18 cellular contexts compared by ENCODE assay signal in the genomic region with DNA sequence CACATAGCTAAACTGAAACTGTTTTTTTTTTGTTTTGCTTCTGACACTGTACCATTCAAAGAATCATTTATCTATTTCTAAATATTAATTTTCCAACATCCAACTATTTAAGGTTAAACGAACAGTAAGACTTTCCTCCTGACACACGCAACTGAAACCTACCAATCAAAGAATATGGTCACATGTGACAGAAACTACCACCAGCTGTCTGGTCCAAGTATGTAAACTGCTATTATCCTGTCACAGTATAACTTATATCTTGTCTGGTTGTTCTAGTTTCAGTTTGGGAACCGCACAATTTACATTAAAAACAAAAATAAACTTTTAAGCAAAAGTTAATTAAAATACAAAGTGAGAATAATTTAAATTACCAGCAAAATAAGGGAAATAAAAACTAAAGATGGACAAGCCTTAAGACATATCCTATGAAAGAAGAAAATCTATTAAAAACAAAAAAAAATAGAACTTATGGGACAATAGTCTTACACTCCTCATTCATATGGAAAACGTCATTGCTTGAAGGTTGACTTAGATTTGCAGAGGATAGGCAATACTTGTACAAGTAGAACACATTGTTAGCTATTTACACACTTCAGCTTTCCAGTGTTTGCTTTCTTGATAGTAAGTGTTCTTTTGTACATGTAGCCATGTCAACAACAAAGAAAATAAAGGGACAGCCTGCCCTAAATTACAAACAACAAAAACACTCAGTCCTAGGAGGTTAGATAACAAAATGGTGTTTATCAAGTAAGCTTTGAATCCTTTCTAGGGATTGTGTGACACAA. TPM values are rescaled to one million over a fixed set of nuclear protein-coding genes. Genes with fewer than 3 reads are reported as not detected.
A peak's percentile ranks its signal among the peaks of the same experiment; 100 is the strongest.
DNase-seq lines count a peak whose midpoint lies in the region; ATAC-seq, FAIRE-seq and TF ChIP-seq lines count a peak whose summit lies in the region.
"Had no signal": no experiment of that assay in that cellular context is flagged by ENCODE, and none has a peak within 500 bp of the region (broad histone marks: within the 10 kb centered on the region; RNA-seq: fewer than 3 reads in every experiment).

No MANE protein-coding gene starts in this region.

- ATAC-seq in HG02623 (IDR thresholded peaks at IDR 0.05; ENCODE audit: unreplicated experiment): peak; percentile 57
- ATAC-seq in activated naive CD8-positive, alpha-beta T cell treated with anti-CD3 and anti-CD28 coated beads, Interleukin-2, amount 50 U/mL, for 24 hours: no peak
- ATAC-seq: heart left ventricle; natural killer cell treated with Interleukin-12 subunit alpha and Interleukin-12 subunit beta and Interleukin-15 and Interleukin-18, amount 100 ng/mL, for 72 hours; right cardiac atrium had no signal

- H3K27me3 Mint-ChIP-seq in activated naive CD8-positive, alpha-beta T cell treated with anti-CD3 and anti-CD28 coated beads, Interleukin-2, amount 50 U/mL, for 24 hours: no peaks in the 10 kb centered on the region
- H3K27me3 Mint-ChIP-seq: activated naive CD4-positive, alpha-beta T cell treated with anti-CD3 and anti-CD28 coated beads, Interleukin-2, amount 50 U/mL, for 24 hours; B cell; natural killer cell treated with Interleukin-12 subunit alpha and Interleukin-12 subunit beta and Interleukin-15 and Interleukin-18, amount 100 ng/mL, for 72 hours had no signal

- no peak for TF ChIP-seq CTCF in fibroblast of villous mesenchyme (IDR thresholded peaks at IDR 0.05; ENCODE audit: insufficient read depth, low read depth, low read length)
- TF ChIP-seq CTCF in right atrium auricular region (IDR thresholded peaks at IDR 0.05): no peak

- H3K4me3 ChIP-seq in fibroblast of villous mesenchyme (ENCODE audit: low read depth, low read length): peak overlapping the region; percentile 18
- H3K4me3 ChIP-seq in right atrium auricular region: no peak overlapping the region
- H3K4me3 ChIP-seq: heart left ventricle, SJSA1, stomach had no signal

- FAIRE-seq in GM18507 (lab: Jason Lieb, UNC): peak; percentile 80

- H3K4me1 Mint-ChIP-seq in activated naive CD8-positive, alpha-beta T cell treated with anti-CD3 and anti-CD28 coated beads, Interleukin-2, amount 50 U/mL, for 24 hours: no peaks in the 10 kb centered on the region
- H3K4me1 Mint-ChIP-seq: activated naive CD4-positive, alpha-beta T cell treated with anti-CD3 and anti-CD28 coated beads, Interleukin-2, amount 50 U/mL, for 24 hours; B cell had no signal

- no peaks in the 10 kb centered on the region for H3K9me3 Mint-ChIP-seq in activated naive CD8-positive, alpha-beta T cell treated with anti-CD3 and anti-CD28 coated beads, Interleukin-2, amount 50 U/mL, for 24 hours
- H3K9me3 Mint-ChIP-seq: activated naive CD4-positive, alpha-beta T cell treated with anti-CD3 and anti-CD28 coated beads, Interleukin-2, amount 50 U/mL, for 24 hours; natural killer cell treated with Interleukin-12 subunit alpha and Interleukin-12 subunit beta and Interleukin-15 and Interleukin-18, amount 100 ng/mL, for 72 hours had no signal

- DNase-seq in GM18507 (ENCODE audit: extremely low spot score, insufficient read length, low read depth) (no peak), NCI-H2081 (lab: John Stamatoyannopoulos, UW) (peak; percentile 3 to 28), fibroblast of villous mesenchyme (ENCODE audit: low read depth) (peak; percentile 49), activated T-cell treated with anti-CD3 and anti-CD28 coated beads for 4 hours (no peak), right atrium auricular region (ENCODE audit: low spot score) (no peak), pons (ENCODE audit: low spot score) (no peak)
- no peak for DNase-seq in activated naive CD8-positive, alpha-beta T cell treated with anti-CD3 and anti-CD28 coated beads, Interleukin-2, amount 50 U/mL, for 24 hours
- DNase-seq: DND-41, heart left ventricle, right cardiac atrium, stomach had no signal

- H3K36me3 ChIP-seq in right atrium auricular region: no peaks in the 10 kb centered on the region
- H3K36me3 ChIP-seq: heart left ventricle, SJSA1, stomach had no signal

- H3K27ac ChIP-seq in right atrium auricular region: no peak overlapping the region
- H3K27ac ChIP-seq: heart left ventricle, SJSA1, stomach had no signal

- no peak overlapping the region for H3K4me3 Mint-ChIP-seq in activated naive CD8-positive, alpha-beta T cell treated with anti-CD3 and anti-CD28 coated beads, Interleukin-2, amount 50 U/mL, for 24 hours
- H3K4me3 Mint-ChIP-seq: activated naive CD4-positive, alpha-beta T cell treated with anti-CD3 and anti-CD28 coated beads, Interleukin-2, amount 50 U/mL, for 24 hours; B cell; natural killer cell treated with Interleukin-12 subunit alpha and Interleukin-12 subunit beta and Interleukin-15 and Interleukin-18, amount 100 ng/mL, for 72 hours had no signal

- H3K27ac Mint-ChIP-seq in activated naive CD8-positive, alpha-beta T cell treated with anti-CD3 and anti-CD28 coated beads, Interleukin-2, amount 50 U/mL, for 24 hours: no peak overlapping the region
- H3K27ac Mint-ChIP-seq: activated naive CD4-positive, alpha-beta T cell treated with anti-CD3 and anti-CD28 coated beads, Interleukin-2, amount 50 U/mL, for 24 hours; B cell; natural killer cell treated with Interleukin-12 subunit alpha and Interleukin-12 subunit beta and Interleukin-15 and Interleukin-18, amount 100 ng/mL, for 72 hours had no signal

- no peaks in the 10 kb centered on the region for H3K36me3 Mint-ChIP-seq in activated naive CD8-positive, alpha-beta T cell treated with anti-CD3 and anti-CD28 coated beads, Interleukin-2, amount 50 U/mL, for 24 hours (ENCODE audit: low read depth)

- H3K4me1 ChIP-seq in right atrium auricular region: no peaks in the 10 kb centered on the region
- H3K4me1 ChIP-seq: heart left ventricle, SJSA1 had no signal

- H3K9me3 ChIP-seq in right atrium auricular region: no peaks in the 10 kb centered on the region
- H3K9me3 ChIP-seq: heart left ventricle, SJSA1, stomach had no signal

- H3K27me3 ChIP-seq in right atrium auricular region: no peaks in the 10 kb centered on the region
- H3K27me3 ChIP-seq: heart left ventricle, SJSA1, stomach had no signal

RNA-seq across cellular contexts. Expression of gene CHRM5, which starts 26.8 kb away (rescaled TPM):
- under 0.01 TPM in 2 replicates for total RNA-seq in fibroblast of villous mesenchyme
- not detected for total RNA-seq in right atrium auricular region
- total RNA-seq: B cell; cardiac septum; heart left ventricle; HT-29; natural killer cell treated with Interleukin-12 subunit alpha and Interleukin-12 subunit beta and Interleukin-15 and Interleukin-18, amount 100 ng/mL, for 72 hours; right cardiac atrium; stomach had no signal

Comparison
In these comparisons a context has a peak if more than half of its experiments do, and no peak if none do; other contexts are left out.
1. DNase-seq: peak in NCI-H2081 (2 of 2) and fibroblast of villous mesenchyme (single experiment); none in GM18507 (single experiment), activated naive CD8-positive, alpha-beta T cell treated with anti-CD3 and anti-CD28 coated beads, Interleukin-2, amount 50 U/mL, for 24 hours (single experiment), activated T-cell treated with anti-CD3 and anti-CD28 coated beads for 4 hours (single experiment), right atrium auricular region (single experiment) and pons (single experiment).